9 cellular contexts compared by ENCODE assay signal in genomic region chr1:235011064-235011598, GRCh38.
A peak's percentile ranks its signal among the peaks of the same experiment; 100 is the strongest.
DNase-seq lines count a peak whose midpoint lies in the region; ATAC-seq, FAIRE-seq and TF ChIP-seq lines count a peak whose summit lies in the region.
"Had no signal": no experiment of that assay in that cellular context is flagged by ENCODE, and none has a peak within 500 bp of the region (broad histone marks: within the 10 kb centered on the region; RNA-seq: fewer than 3 reads in every experiment).

No MANE protein-coding gene starts in this region.

- CTCF ChIA-PET in A549 (lab: Yijun Ruan, JAX): interaction anchor here (0.9 to 1.4 kb wide), 5 partner anchors 9 to 512 kb away, joined by 3 to 7 read pairs (median 4); no protein-coding TSS in a partner anchor

- H3K4me2 ChIP-seq in A549 (peak overlapping the region; percentile 58), Loucy (ENCODE audit: low read depth, low read length, poor library complexity, severe bottlenecking) (peak overlapping the region; percentile 91), neural progenitor cell (no peak overlapping the region)

- peaks cover 17% of the 10 kb centered on the region for H3F3A ChIP-seq in Loucy (ENCODE audit: low read depth)
- no peaks in the 10 kb centered on the region for H3F3A ChIP-seq in neural progenitor cell (ENCODE audit: low read depth)

- H3K4me3 ChIP-seq in A549 (no peak overlapping the region), Loucy (ENCODE audit: low read length, poor library complexity, severe bottlenecking) (peak overlapping the region; percentile 72), neural progenitor cell (no peak overlapping the region)

- peaks cover 4% of the 10 kb centered on the region for H3K9me3 Mint-ChIP-seq in activated T-helper 17 cell treated with anti-CD3 and anti-CD28 coated beads, Interleukin-2, amount 50 U/mL, for 72 hours
- peaks cover 8% of the 10 kb centered on the region for H3K9me3 Mint-ChIP-seq in natural killer cell treated with Interleukin-12 subunit alpha and Interleukin-12 subunit beta and Interleukin-15 and Interleukin-18, amount 100 ng/mL, for 72 hours
- peaks cover 12% of the 10 kb centered on the region for H3K9me3 Mint-ChIP-seq in neural progenitor cell

- no peak for TF ChIP-seq EP300 in A549 (IDR thresholded peaks at IDR 0.05)

- TF ChIP-seq RAD21 in A549 (conservative IDR thresholded peaks at IDR 0.05 in 1 of 2, IDR thresholded peaks at IDR 0.05 in 1 of 2): no peak

- peaks cover 72% of the 10 kb centered on the region for H3K4me1 Mint-ChIP-seq in activated T-helper 17 cell treated with anti-CD3 and anti-CD28 coated beads, Interleukin-2, amount 50 U/mL, for 72 hours
- peaks cover 89 to 92% of the 10 kb centered on the region in 2 donors for H3K4me1 Mint-ChIP-seq in natural killer cell treated with Interleukin-12 subunit alpha and Interleukin-12 subunit beta and Interleukin-15 and Interleukin-18, amount 100 ng/mL, for 72 hours (ENCODE audit: low read depth in 2 of 2)
- peaks cover 15% of the 10 kb centered on the region for H3K4me1 Mint-ChIP-seq in neural progenitor cell

- 0 out of 3 replicates have a peak, but pooled peaks cover 6% of the 10 kb centered on the region for H3K9me3 ChIP-seq in A549
- 0 out of 2 replicates have a peak, but pooled peaks cover 5% of the 10 kb centered on the region for H3K9me3 ChIP-seq in Loucy (ENCODE audit: insufficient read depth, low read depth, low read length)
- H3K9me3 ChIP-seq in neural progenitor cell (ENCODE audit: low read depth): no peaks in the 10 kb centered on the region

- H3K9ac ChIP-seq in Loucy (ENCODE audit: low read depth, low read length, poor library complexity, severe bottlenecking) (peak overlapping the region; percentile 79), neural progenitor cell (no peak overlapping the region)

- no peaks in the 10 kb centered on the region for H4K20me1 ChIP-seq in Loucy (ENCODE audit: insufficient read depth, low read length, poor library complexity, severe bottlenecking)
- no peaks in the 10 kb centered on the region for H4K20me1 ChIP-seq in neural progenitor cell (ENCODE audit: low read depth)

- H3K27ac ChIP-seq in A549 (peak overlapping the region; percentile 65 to 86), neural progenitor cell (no peak overlapping the region)

- TF ChIP-seq POLR2A in A549 (IDR thresholded peaks at IDR 0.05; ENCODE audit: low read length): no peak

- H3K36me3 ChIP-seq in Loucy (ENCODE audit: insufficient read depth, low read length): no peaks in the 10 kb centered on the region
- no peaks in the 10 kb centered on the region for H3K36me3 ChIP-seq in neural progenitor cell

- no peaks in the 10 kb centered on the region for H3K27me3 Mint-ChIP-seq in activated T-helper 17 cell treated with anti-CD3 and anti-CD28 coated beads, Interleukin-2, amount 50 U/mL, for 72 hours
- no peaks in the 10 kb centered on the region for H3K27me3 Mint-ChIP-seq in natural killer cell treated with Interleukin-12 subunit alpha and Interleukin-12 subunit beta and Interleukin-15 and Interleukin-18, amount 100 ng/mL, for 72 hours
- H3K27me3 Mint-ChIP-seq in neural progenitor cell (ENCODE audit: insufficient read depth, low read depth): peaks cover 3% of the 10 kb centered on the region

- 0 out of 2 replicates have a peak overlapping the region, but pooled peaks have one; percentile 15 for H2AFZ ChIP-seq in Loucy (ENCODE audit: low read length)
- no peak overlapping the region for H2AFZ ChIP-seq in neural progenitor cell (replicated peaks)

- 93% methylated on average over 7 of the region's 7 CpGs for WGBS in A549 (ENCODE audit: missing lambda C conversion rate)

- H3K4me1 ChIP-seq in A549 (peaks cover 18% of the 10 kb centered on the region), Loucy (ENCODE audit: insufficient read depth, low read length, poor library complexity, severe bottlenecking) (peaks cover 56% of the 10 kb centered on the region), neural progenitor cell (no peaks in the 10 kb centered on the region)

- H3K27me3 ChIP-seq in Loucy (ENCODE audit: insufficient read depth, low read length, poor library complexity, severe bottlenecking) (no peaks in the 10 kb centered on the region), neural progenitor cell (no peaks in the 10 kb centered on the region)

- H3K79me2 ChIP-seq in Loucy (ENCODE audit: insufficient read depth, low read length): no peaks in the 10 kb centered on the region
- no peaks in the 10 kb centered on the region for H3K79me2 ChIP-seq in neural progenitor cell (ENCODE audit: low read depth)

- FAIRE-seq in A549 (lab: Jason Lieb, UNC): no peak
- FAIRE-seq: islet of Langerhans had no signal

- TF ChIP-seq CTCF in A549 (IDR thresholded peaks at IDR 0.05) (no peak), Loucy (conservative IDR thresholded peaks at IDR 0.05; ENCODE audit: low read length) (no peak), neural progenitor cell (IDR thresholded peaks at IDR 0.05) (no peak)

- ATAC-seq in A549 (0 out of 6 replicates have a peak, but pooled peaks of 1 of the 2 experiments have one; percentile 12), HG02938 (IDR thresholded peaks at IDR 0.05; ENCODE audit: unreplicated experiment) (no peak)
- peak; percentile 34 for ATAC-seq in activated T-helper 17 cell treated with anti-CD3 and anti-CD28 coated beads, Interleukin-2, amount 50 U/mL, for 72 hours (replicated peaks)
- peak; percentile 39 to 66 for ATAC-seq in natural killer cell treated with Interleukin-12 subunit alpha and Interleukin-12 subunit beta and Interleukin-15 and Interleukin-18, amount 100 ng/mL, for 72 hours

- H3K9me2 ChIP-seq in Loucy (replicated peaks; ENCODE audit: low read depth, low read length): no peaks in the 10 kb centered on the region

- peak overlapping the region; percentile 94 for H3K27ac Mint-ChIP-seq in activated T-helper 17 cell treated with anti-CD3 and anti-CD28 coated beads, Interleukin-2, amount 50 U/mL, for 72 hours
- peak overlapping the region; percentile 96 to 100 for H3K27ac Mint-ChIP-seq in natural killer cell treated with Interleukin-12 subunit alpha and Interleukin-12 subunit beta and Interleukin-15 and Interleukin-18, amount 100 ng/mL, for 72 hours
- H3K27ac Mint-ChIP-seq in neural progenitor cell: no peak overlapping the region

- POLR2A ChIA-PET in A549 (lab: Yijun Ruan, JAX): interaction anchor here (1.0 to 1.3 kb wide), 4 partner anchors 31 to 400 kb away, joined by 3 to 7 read pairs (median 4); no protein-coding TSS in a partner anchor

- no peak for DNase-seq in A549 (ENCODE audit: low read depth in 1 of 2, low spot score in 1 of 2)
- DNase-seq in natural killer cell treated with Interleukin-12 subunit alpha and Interleukin-12 subunit beta and Interleukin-15 and Interleukin-18, amount 100 ng/mL, for 72 hours (ENCODE audit: low spot score): peak; percentile 90
- no peak for DNase-seq in neural progenitor cell (ENCODE audit: low spot score)
- no peak for DNase-seq in SK-N-DZ (ENCODE audit: low spot score)
- no peak for DNase-seq in Ammon's horn (ENCODE audit: low spot score)

- peak overlapping the region; percentile 82 for H3K4me3 Mint-ChIP-seq in activated T-helper 17 cell treated with anti-CD3 and anti-CD28 coated beads, Interleukin-2, amount 50 U/mL, for 72 hours
- peak overlapping the region; percentile 69 for H3K4me3 Mint-ChIP-seq in natural killer cell treated with Interleukin-12 subunit alpha and Interleukin-12 subunit beta and Interleukin-15 and Interleukin-18, amount 100 ng/mL, for 72 hours
- no peak overlapping the region for H3K4me3 Mint-ChIP-seq in neural progenitor cell

- peaks cover 23% of the 10 kb centered on the region for H3K36me3 Mint-ChIP-seq in activated T-helper 17 cell treated with anti-CD3 and anti-CD28 coated beads, Interleukin-2, amount 50 U/mL, for 72 hours (ENCODE audit: low read depth)
- peaks cover 20% of the 10 kb centered on the region for H3K36me3 Mint-ChIP-seq in natural killer cell treated with Interleukin-12 subunit alpha and Interleukin-12 subunit beta and Interleukin-15 and Interleukin-18, amount 100 ng/mL, for 72 hours
- H3K36me3 Mint-ChIP-seq in neural progenitor cell: no peaks in the 10 kb centered on the region

TF ChIP-seq in A549, 52 proteins besides CTCF, POLR2A, EP300 and RAD21:
- TF ChIP-seq MYC (IDR thresholded peaks at IDR 0.05; ENCODE audit: borderline replicate concordance, low read length): no peak
- no peak for TF ChIP-seq ATOH8 (CRISPR knock-in tag; IDR thresholded peaks at IDR 0.05; ENCODE audit: low read depth)
- no peak for TF ChIP-seq SREBF2 (IDR thresholded peaks at IDR 0.05)
- TF ChIP-seq, protein P1, sequence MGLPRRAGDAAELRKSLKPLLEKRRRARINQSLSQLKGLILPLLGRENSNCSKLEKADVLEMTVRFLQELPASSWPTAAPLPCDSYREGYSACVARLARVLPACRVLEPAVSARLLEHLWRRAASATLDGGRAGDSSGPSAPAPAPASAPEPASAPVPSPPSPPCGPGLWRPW (IDR thresholded peaks at IDR 0.05): no peak
- no peak for TF ChIP-seq KDM5A (IDR thresholded peaks at IDR 0.05)
- no peak for TF ChIP-seq PHF8 (IDR thresholded peaks at IDR 0.05; ENCODE audit: borderline replicate concordance, low read depth)
- no peak for TF ChIP-seq RARB (CRISPR knock-in tag; IDR thresholded peaks at IDR 0.05)
- TF ChIP-seq EHMT2 (IDR thresholded peaks at IDR 0.05; ENCODE audit: low read depth): no peak
- TF ChIP-seq TFCP2L1 (CRISPR knock-in tag; IDR thresholded peaks at IDR 0.05): no peak
- TF ChIP-seq RCOR1 (IDR thresholded peaks at IDR 0.05; ENCODE audit: low read depth, low read length): no peak
- TF ChIP-seq MAZ (IDR thresholded peaks at IDR 0.05; ENCODE audit: borderline replicate concordance, low read depth, low read length): no peak
- no peak for TF ChIP-seq FOSL2 (IDR thresholded peaks at IDR 0.05)
- TF ChIP-seq FOSL2 (CRISPR knock-in tag; IDR thresholded peaks at IDR 0.05): no peak
- no peak for TF ChIP-seq HOXB13 (CRISPR knock-in tag; IDR thresholded peaks at IDR 0.05; ENCODE audit: low read depth)
- no peak for TF ChIP-seq GATA3 (IDR thresholded peaks at IDR 0.05; ENCODE audit: borderline replicate concordance)
- no peak for TF ChIP-seq TP53 (CRISPR knock-in tag; IDR thresholded peaks at IDR 0.05)
